ENCODE assay signal across 9 cellular contexts in genomic region chr19:17406039-17406886, GRCh38. TPM values are rescaled to one million over a fixed set of nuclear protein-coding genes. Genes with fewer than 3 reads are reported as not detected.
DNase-seq lines count a peak whose midpoint lies in the region; ATAC-seq and TF ChIP-seq lines count a peak whose summit lies in the region.
"Had no signal": no experiment of that assay in that cellular context is flagged by ENCODE, and none has a peak within 500 bp of the region (broad histone marks: within the 10 kb centered on the region; RNA-seq: fewer than 3 reads in every experiment).

No MANE protein-coding gene starts in this region.

- no peak overlapping the region for H3K4me2 ChIP-seq in IMR-90 (ENCODE audit: low read depth, low read length)

- POLR2A ChIA-PET in IMR-90 (lab: Charles Lee; ENCODE audit: unreplicated experiment): no interaction called here

- peak overlapping the region; percentile 21 to 78; a peak in 2 of 4 replicates for H4K8ac ChIP-seq in IMR-90 (ENCODE audit: low read depth in 2 of 2, low read length in 2 of 2)

- H4K20me1 ChIP-seq in IMR-90 (ENCODE audit: insufficient read depth, low read length): no peaks in the 10 kb centered on the region

- ATAC-seq in IMR-90 (ENCODE audit: low read depth) (no peak), memory B cell (ENCODE audit: low read depth) (peak; percentile 27)

- H3K27ac ChIP-seq in IMR-90 (ENCODE audit: insufficient read depth, low read length) (no peak overlapping the region), urinary bladder (ENCODE audit: low read depth) (peak overlapping the region; percentile 55)

- H3K79me1 ChIP-seq in IMR-90 (ENCODE audit: low read depth in 1 of 2, low read length in 2 of 2): no peaks in the 10 kb centered on the region

- no peak overlapping the region for H3K4ac ChIP-seq in IMR-90 (ENCODE audit: low read depth, low read length)

- H3K9me3 Mint-ChIP-seq in activated naive CD8-positive, alpha-beta T cell (ENCODE audit: low read depth): no peaks in the 10 kb centered on the region
- H3K9me3 Mint-ChIP-seq in memory B cell: no peaks in the 10 kb centered on the region
- H3K9me3 Mint-ChIP-seq in glutamatergic neuron (ENCODE audit: unreplicated experiment): no peaks in the 10 kb centered on the region

- no peak overlapping the region for H3K56ac ChIP-seq in IMR-90 (ENCODE audit: extremely low read depth, insufficient read depth, low read length)

- H3K4me1 ChIP-seq in IMR-90 (ENCODE audit: control insufficient read depth, insufficient read depth, low read length): no peaks in the 10 kb centered on the region
- no peaks in the 10 kb centered on the region for H3K4me1 ChIP-seq in urinary bladder (ENCODE audit: insufficient read depth)

- DNase-seq in activated CD4-positive, alpha-beta T cell treated with anti-CD3 and anti-CD28 coated beads for 48 hours: peak; percentile 34
- no peak for DNase-seq in activated CD4-positive, alpha-beta T cell treated with anti-CD3 and anti-CD28 coated beads, Interleukin-2, amount 50 U/mL, for 4 hours
- DNase-seq in IMR-90 (no peak), memory B cell (ENCODE audit: low spot score in 2 of 2) (no peak), SHP77 treated with DMSO at 0.1 percent for 48 hours (lab: John Stamatoyannopoulos, UW) (no peak), glutamatergic neuron (no peak)

- H2BK120ac ChIP-seq in IMR-90 (ENCODE audit: low read depth, low read length): no peak overlapping the region

- peak overlapping the region; percentile 70; the same call in 1 of the 2 replicates for H4K5ac ChIP-seq in IMR-90 (ENCODE audit: low read depth, low read length)

- in situ Hi-C loops in IMR-90 (cut with MboI; ENCODE audit: low sequenced_read_pairs): no loop called here

- H3K9ac ChIP-seq in IMR-90 (ENCODE audit: low read depth, low read length): no peak overlapping the region

- no peaks in the 10 kb centered on the region for H3K27me3 Mint-ChIP-seq in activated naive CD8-positive, alpha-beta T cell
- H3K27me3 Mint-ChIP-seq in memory B cell: no peaks in the 10 kb centered on the region
- H3K27me3 Mint-ChIP-seq in glutamatergic neuron (ENCODE audit: unreplicated experiment): peaks cover 2% of the 10 kb centered on the region

- no peak overlapping the region for H2AK5ac ChIP-seq in IMR-90 (ENCODE audit: low read depth, low read length)

- peaks cover 2% of the 10 kb centered on the region; the same call in 1 of the 2 replicates for H3K9me1 ChIP-seq in IMR-90 (ENCODE audit: insufficient read depth, low read length)

- no peak overlapping the region for H2AK9ac ChIP-seq in IMR-90 (replicated peaks; ENCODE audit: low read depth, low read length, poor library complexity)

- dilution Hi-C loops in IMR-90 (cut with HindIII; ENCODE audit: low sequenced_read_pairs, unreplicated experiment): no loop called here

- no peak overlapping the region for H3K18ac ChIP-seq in IMR-90 (ENCODE audit: low read depth, low read length)

- TF ChIP-seq CTCF in IMR-90 (conservative IDR thresholded peaks at IDR 0.05; ENCODE audit: low read depth, low read length): no peak
- no peak for TF ChIP-seq CTCF in glutamatergic neuron (IDR thresholded peaks at IDR 0.05; ENCODE audit: partially characterized antibody, unreplicated experiment)

- H3K36me3 Mint-ChIP-seq in activated naive CD8-positive, alpha-beta T cell: no peaks in the 10 kb centered on the region
- H3K36me3 Mint-ChIP-seq in memory B cell (peaks cover 6% of the 10 kb centered on the region), glutamatergic neuron (ENCODE audit: unreplicated experiment) (no peaks in the 10 kb centered on the region)

- CTCF ChIA-PET in IMR-90 (lab: Yijun Ruan, JAX): no interaction called here

- H3K4me3 Mint-ChIP-seq in activated naive CD8-positive, alpha-beta T cell: peak overlapping the region; percentile 92
- peak overlapping the region; percentile 97 for H3K4me3 Mint-ChIP-seq in memory B cell
- no peak overlapping the region for H3K4me3 Mint-ChIP-seq in glutamatergic neuron (ENCODE audit: unreplicated experiment)

- H3K4me1 Mint-ChIP-seq in activated naive CD8-positive, alpha-beta T cell (ENCODE audit: low read depth): peaks cover 29% of the 10 kb centered on the region
- H3K4me1 Mint-ChIP-seq in memory B cell (peaks cover 25% of the 10 kb centered on the region), glutamatergic neuron (ENCODE audit: low read depth, unreplicated experiment) (peaks cover 4% of the 10 kb centered on the region)

- H3K36me3 ChIP-seq in IMR-90 (ENCODE audit: control insufficient read depth, insufficient read depth, low read length) (no peaks in the 10 kb centered on the region), urinary bladder (ENCODE audit: insufficient read depth) (no peaks in the 10 kb centered on the region)

- H3K14ac ChIP-seq in IMR-90 (replicated peaks; ENCODE audit: low read depth, low read length): no peak overlapping the region

- intact Hi-C loops in IMR-90 (cut with micrococcal nuclease): no loop called here

- H2AFZ ChIP-seq in IMR-90 (replicated peaks; ENCODE audit: low read length, poor library complexity): peak overlapping the region; percentile 73

- H3K9me3 ChIP-seq in IMR-90 (ENCODE audit: control insufficient read depth, insufficient read depth, low read length): no peaks in the 10 kb centered on the region

- no peaks in the 10 kb centered on the region for H3K27me3 ChIP-seq in IMR-90 (ENCODE audit: control insufficient read depth, insufficient read depth, low read length)

- no peak overlapping the region for H2BK5ac ChIP-seq in IMR-90 (ENCODE audit: low read depth, low read length, poor library complexity, severe bottlenecking)

- H2BK15ac ChIP-seq in IMR-90 (ENCODE audit: low read depth, low read length): no peak overlapping the region

- TF ChIP-seq RAD21 in IMR-90 (IDR thresholded peaks at IDR 0.05; ENCODE audit: low read length): no peak

- WGBS in IMR-90 (ENCODE audit: extremely low coverage in 2 of 2, insufficient read length in 1 of 2), 2 experiments: 88% methylated on average over 4 of the region's 10 CpGs; no CpG with 5 or more reads in 1 of the 2 experiments
- 81% methylated on average over 10 of the region's 10 CpGs for WGBS in urinary bladder

- H3K4me3 ChIP-seq in IMR-90 (ENCODE audit: insufficient read depth, low read depth, low read length): no peak overlapping the region
- H3K4me3 ChIP-seq in urinary bladder (ENCODE audit: low read depth, low read length): peak overlapping the region; percentile 38

- no peak overlapping the region for H3K23ac ChIP-seq in IMR-90 (ENCODE audit: low read depth, low read length)

- peak overlapping the region; percentile 90 for H3K27ac Mint-ChIP-seq in activated naive CD8-positive, alpha-beta T cell
- H3K27ac Mint-ChIP-seq in memory B cell (peak overlapping the region; percentile 73), glutamatergic neuron (ENCODE audit: unreplicated experiment) (no peak overlapping the region)

- no peak overlapping the region for H4K91ac ChIP-seq in IMR-90 (ENCODE audit: insufficient read depth, low read depth, low read length)

- no peak for TF ChIP-seq POLR2A in IMR-90 (IDR thresholded peaks at IDR 0.05; ENCODE audit: low read depth, low read length)

- BruUV-seq in IMR-90 (replicated peaks; lab: Mats Ljungman, UMichigan): no TSS peak

- no peak overlapping the region for H2BK20ac ChIP-seq in IMR-90 (ENCODE audit: low read depth, low read length)

TF ChIP-seq in IMR-90, 13 proteins besides CTCF, POLR2A, EP300 and RAD21 (continues in another document):
- no peak for TF ChIP-seq RFX5 (IDR thresholded peaks at IDR 0.05; ENCODE audit: low read depth, low read length)
- no peak for TF ChIP-seq FOS (IDR thresholded peaks at IDR 0.05; ENCODE audit: low read depth, low read length)
- no peak for TF ChIP-seq MAZ (IDR thresholded peaks at IDR 0.05; ENCODE audit: borderline replicate concordance, low read depth, low read length)
- no peak for TF ChIP-seq RCOR1 (IDR thresholded peaks at IDR 0.05; ENCODE audit: insufficient replicate concordance, low read length)
- no peak for TF ChIP-seq MXI1 (IDR thresholded peaks at IDR 0.05; ENCODE audit: borderline replicate concordance, low read depth, low read length)
- TF ChIP-seq NFE2L2 (IDR thresholded peaks at IDR 0.05; ENCODE audit: low read depth, low read length): no peak
- TF ChIP-seq CHD1 (IDR thresholded peaks at IDR 0.05; ENCODE audit: low read depth, low read length): no peak

RNA-seq across cellular contexts. Expression of gene BST2, which starts 0.8 kb away (rescaled TPM):
- total RNA-seq in IMR-90 (2012; rRNA removed): 0.18 and 0.28 TPM in 2 replicates
- polyA plus RNA-seq in IMR-90 (2012; rRNA removed): 0.67 and 0.92 TPM in 2 replicates
- 0.78 and 2.3 TPM in 2 replicates for polyA plus RNA-seq in IMR-90 (2012; cell fraction: cytosol; rRNA removed)
- 0.34 and 0.96 TPM in 2 replicates for polyA plus RNA-seq in IMR-90 (2012; cell fraction: nucleus; rRNA removed; ENCODE audit: low replicate concordance)
- 11.5 TPM for total RNA-seq in urinary bladder
- polyA plus RNA-seq in urinary bladder: 103 TPM
- total RNA-seq in glutamatergic neuron (ENCODE audit: unreplicated experiment): 1.4 TPM

RNA-seq across cellular contexts. Expression of gene CCDC194, which starts 12.3 kb away (rescaled TPM):
- total RNA-seq in IMR-90 (2012; rRNA removed) (not detected in 2 replicates), urinary bladder (not detected), glutamatergic neuron (ENCODE audit: unreplicated experiment) (not detected)
- polyA plus RNA-seq in IMR-90 (2012; rRNA removed) (not detected in 2 replicates), urinary bladder (not detected)
- polyA plus RNA-seq in IMR-90 (2012; cell fraction: cytosol; rRNA removed): not detected in 2 replicates
- not detected in 2 replicates for polyA plus RNA-seq in IMR-90 (2012; cell fraction: nucleus; rRNA removed; ENCODE audit: low replicate concordance)
- polyA plus RNA-seq: BJ had no signal

RNA-seq across cellular contexts. Expression of gene MVB12A, which starts 13.6 kb away (rescaled TPM):
- total RNA-seq in IMR-90 (2012; rRNA removed) (13.8 and 13.9 TPM in 2 replicates), urinary bladder (25.7 TPM), glutamatergic neuron (ENCODE audit: unreplicated experiment) (38.8 TPM)
- polyA plus RNA-seq in IMR-90 (2012; rRNA removed) (43.9 and 44.3 TPM in 2 replicates), urinary bladder (66.4 TPM)
- polyA plus RNA-seq in IMR-90 (2012; cell fraction: cytosol; rRNA removed): 35.8 and 58.5 TPM in 2 replicates
- polyA plus RNA-seq in IMR-90 (2012; cell fraction: nucleus; rRNA removed; ENCODE audit: low replicate concordance): 42.9 and 77.3 TPM in 2 replicates

RNA-seq across cellular contexts. Expression of gene PLVAP, which starts 29.1 kb away (rescaled TPM):
- not detected in 2 replicates for total RNA-seq in IMR-90 (2012; rRNA removed)
- not detected in 2 replicates for polyA plus RNA-seq in IMR-90 (2012; rRNA removed)
- polyA plus RNA-seq in IMR-90 (2012; cell fraction: cytosol; rRNA removed): 0.02 TPM in 1 of 2 replicates, not detected in the other
- polyA plus RNA-seq in IMR-90 (2012; cell fraction: nucleus; rRNA removed; ENCODE audit: low replicate concordance): 0.10 TPM in 1 of 2 replicates, not detected in the other
- 23.6 TPM for total RNA-seq in urinary bladder
- polyA plus RNA-seq in urinary bladder: 289 TPM
- not detected for total RNA-seq in glutamatergic neuron (ENCODE audit: unreplicated experiment)
- polyA plus RNA-seq: BJ had no signal

RNA-seq across cellular contexts. Expression of gene TMEM221, which starts 42.2 kb away (rescaled TPM):
- total RNA-seq in IMR-90 (2012; rRNA removed) (not detected in 2 replicates), urinary bladder (0.53 TPM), glutamatergic neuron (ENCODE audit: unreplicated experiment) (not detected)
- polyA plus RNA-seq in IMR-90 (2012; rRNA removed) (0.06 and 0.12 TPM in 2 replicates), urinary bladder (0.82 TPM)
- 0.08 and 0.11 TPM in 2 replicates for polyA plus RNA-seq in IMR-90 (2012; cell fraction: cytosol; rRNA removed)
- 0.04 and 0.11 TPM in 2 replicates for polyA plus RNA-seq in IMR-90 (2012; cell fraction: nucleus; rRNA removed; ENCODE audit: low replicate concordance)
